Comparison of ENCODE assay signal across 21 cellular contexts in genomic region chr18:9431296-9431695, GRCh38.
"Had no signal": no experiment of that assay in that cellular context is flagged by ENCODE, and none has a peak within 500 bp of the region (broad histone marks: within the 10 kb centered on the region; RNA-seq: fewer than 3 reads in every experiment).

No MANE protein-coding gene starts in this region.

- H3K27ac ChIP-seq: colonic mucosa, epithelial cell of prostate, foreskin keratinocyte, gastroesophageal sphincter, heart right ventricle, left lung, lower lobe of right lung had no signal

- DNase-seq: colonic mucosa; cortex of kidney; effector CD8-positive, alpha-beta T cell; effector memory CD8-positive, alpha-beta T cell; endodermal cell; erythroblast; foreskin keratinocyte; heart right ventricle; hippocampal formation; left cardiac atrium; left lung; left ventricle myocardium superior; lower lobe of right lung; mesenchymal stem cell; mucosa of descending colon; naive B cell had no signal

- ATAC-seq: effector memory CD8-positive, alpha-beta T cell; esophagus mucosa; foreskin keratinocyte; gastroesophageal sphincter; heart right ventricle; left cardiac atrium; left lung; left ventricle myocardium superior; lower lobe of right lung; mucosa of descending colon had no signal

- H3K36me3 ChIP-seq: colonic mucosa, gastroesophageal sphincter, heart right ventricle, left lung, lower lobe of right lung had no signal

- H3K4me1 ChIP-seq: colonic mucosa had no signal

- H3K27me3 Mint-ChIP-seq: dendritic cell treated with granulocyte-macrophage colony-stimulating factor and Interleukin-4, amounts not matched to agents 40 ng/mL and 50 ng/mL, for 4 days; naive B cell had no signal

- H3K9me3 Mint-ChIP-seq: effector memory CD8-positive, alpha-beta T cell had no signal

- H3K4me3 Mint-ChIP-seq: dendritic cell treated with granulocyte-macrophage colony-stimulating factor and Interleukin-4, amounts not matched to agents 40 ng/mL and 50 ng/mL, for 4 days; effector memory CD8-positive, alpha-beta T cell; endodermal cell; mesothelial cell of epicardium had no signal

- H3K9me3 ChIP-seq: colonic mucosa, gastroesophageal sphincter, heart right ventricle, left lung, lower lobe of right lung, mucosa of descending colon had no signal

- H3K27ac Mint-ChIP-seq: dendritic cell treated with granulocyte-macrophage colony-stimulating factor and Interleukin-4, amounts not matched to agents 40 ng/mL and 50 ng/mL, for 4 days; effector memory CD8-positive, alpha-beta T cell; endodermal cell; mesothelial cell of epicardium had no signal

- H3K27me3 ChIP-seq: colonic mucosa, foreskin keratinocyte, gastroesophageal sphincter, heart right ventricle, left lung had no signal

- H3K4me3 ChIP-seq: colonic mucosa, gastroesophageal sphincter, heart right ventricle, left lung, lower lobe of right lung, mucosa of descending colon had no signal

- H3K36me3 Mint-ChIP-seq: mesothelial cell of epicardium had no signal
